ENCODE assay signal across 8 cellular contexts in the genomic region with DNA sequence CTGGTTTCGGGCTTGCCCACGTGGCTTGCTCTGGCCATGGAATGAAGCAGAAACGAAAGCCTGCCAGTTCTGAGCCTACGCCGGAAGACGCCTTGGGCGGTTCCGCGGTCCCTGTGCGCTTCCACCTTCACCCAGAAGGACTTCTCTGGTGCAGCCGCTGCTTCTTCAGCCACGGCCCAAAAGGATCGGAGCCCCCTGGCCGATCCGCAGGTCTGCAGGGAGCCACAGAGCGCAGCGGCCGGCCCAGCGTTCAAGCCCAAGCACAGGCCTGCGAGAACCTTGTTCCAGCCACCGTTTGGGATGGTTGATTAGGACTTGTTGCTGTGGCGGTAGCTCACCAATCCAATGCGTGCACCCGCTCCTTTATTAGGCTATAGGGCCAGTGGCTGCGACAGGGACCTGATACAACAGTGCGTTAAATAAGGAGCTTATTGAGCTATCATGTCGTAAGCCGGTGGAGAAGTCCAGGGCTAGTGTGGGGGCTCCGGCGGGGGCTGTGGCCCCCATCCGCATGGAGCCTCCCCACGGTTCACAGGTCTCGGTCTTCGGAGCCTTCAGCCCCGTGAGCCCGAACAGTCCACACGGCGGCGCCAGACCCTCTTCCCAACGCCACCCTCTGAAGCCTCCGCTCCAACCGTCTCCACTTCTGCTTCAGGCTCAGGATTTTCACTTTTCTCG. TPM values are rescaled to one million over a fixed set of nuclear protein-coding genes. Genes with fewer than 3 reads are reported as not detected.
DNase-seq lines count a peak whose midpoint lies in the region; ATAC-seq and TF ChIP-seq lines count a peak whose summit lies in the region.

No MANE protein-coding gene starts in this region.

- no peaks in the 10 kb centered on the region for H3K9me3 ChIP-seq in lung (ENCODE audit: control insufficient read depth in 2 of 2, insufficient read depth in 1 of 2, low read length in 1 of 2)

- H3K27me3 Mint-ChIP-seq in stimulated activated naive CD8-positive, alpha-beta T cell treated with anti-CD3 and anti-CD28 coated beads, Interleukin-15, amount 100 ng/mL, for 72 hours, result no peaks in the 10 kb centered on the region

- DNase-seq in T-helper 22 cell (ENCODE audit: low read depth), result peak; percentile 34
- DNase-seq in cerebellar cortex (ENCODE audit: low spot score), result peak; percentile 39
- no peak for DNase-seq in lung (ENCODE audit: low spot score)
- DNase-seq in stimulated activated naive CD8-positive, alpha-beta T cell treated with anti-CD3 and anti-CD28 coated beads, Interleukin-15, amount 100 ng/mL, for 72 hours, result peak; percentile 52 to 58
- DNase-seq in NCI-H146 treated with DMSO at 0.1 percent for 48 hours (lab: John Stamatoyannopoulos, UW; ENCODE audit: unreplicated experiment), result no peak
- no peak for DNase-seq in epidermal melanocyte (ENCODE audit: insufficient read length, low spot score)

- no peaks in the 10 kb centered on the region for H3K9me3 Mint-ChIP-seq in stimulated activated naive CD8-positive, alpha-beta T cell treated with anti-CD3 and anti-CD28 coated beads, Interleukin-15, amount 100 ng/mL, for 72 hours

- H3K27ac Mint-ChIP-seq in stimulated activated naive CD8-positive, alpha-beta T cell treated with anti-CD3 and anti-CD28 coated beads, Interleukin-15, amount 100 ng/mL, for 72 hours, result peak overlapping the region; percentile 30 to 78

- WGBS in lung, 2 donors, result 8 to 10% methylated on average over 43 of the region's 43 CpGs

- no peak for ATAC-seq in lung (ENCODE audit: insufficient read depth, low FRiP score)
- peak; percentile 84 for ATAC-seq in stimulated activated naive CD8-positive, alpha-beta T cell treated with anti-CD3 and anti-CD28 coated beads, Interleukin-15, amount 100 ng/mL, for 72 hours
- no peak for ATAC-seq in HG03045 (IDR thresholded peaks at IDR 0.05; ENCODE audit: unreplicated experiment)

- H3K4me1 Mint-ChIP-seq in stimulated activated naive CD8-positive, alpha-beta T cell treated with anti-CD3 and anti-CD28 coated beads, Interleukin-15, amount 100 ng/mL, for 72 hours, result peaks cover 25% of the 10 kb centered on the region

- no peaks in the 10 kb centered on the region for H3K27me3 ChIP-seq in lung (ENCODE audit: control insufficient read depth, insufficient read depth)

- no peaks in the 10 kb centered on the region for H3K36me3 ChIP-seq in lung (ENCODE audit: control insufficient read depth in 2 of 2, insufficient read depth in 2 of 2, low read length in 2 of 2)

- no peak overlapping the region for H3K27ac ChIP-seq in lung (ENCODE audit: low read depth in 1 of 2, low read length in 1 of 2)

- H3K4me3 ChIP-seq in lung, result no peak overlapping the region

- H3K4me3 Mint-ChIP-seq in stimulated activated naive CD8-positive, alpha-beta T cell treated with anti-CD3 and anti-CD28 coated beads, Interleukin-15, amount 100 ng/mL, for 72 hours, result peak overlapping the region; percentile 69 to 86

- peak; percentile 59 for TF ChIP-seq POLR2A in GM19099 (IDR thresholded peaks at IDR 0.05; ENCODE audit: extremely low read depth, insufficient read length, low read depth)

- peak; percentile 28 for TF ChIP-seq CTCF in lung (IDR thresholded peaks at IDR 0.05; ENCODE audit: control extremely low read depth, extremely low read depth)

- peaks cover 0 to 9% of the 10 kb centered on the region in 2 donors for H3K4me1 ChIP-seq in lung (ENCODE audit: control insufficient read depth in 2 of 2, insufficient read depth in 2 of 2, low read length in 2 of 2)

RNA-seq across cellular contexts. Expression of gene MPP2, which starts 10.2 kb away (rescaled TPM):
- total RNA-seq in lung, result 1 to 10 TPM; 1.1 to 1.3 TPM
- under 1 TPM; 0.24 to 0.25 TPM for polyA plus RNA-seq in lung

RNA-seq across cellular contexts. Expression of gene PPY, which starts 24.8 kb away (rescaled TPM):
- total RNA-seq in lung, result not detected
- not detected for polyA plus RNA-seq in lung

RNA-seq across cellular contexts. Expression of gene PYY, which starts 36.3 kb away (rescaled TPM):
- under 1 TPM in 1 of 2 donors, not detected in 1; 0.25 TPM for total RNA-seq in lung
- under 1 TPM in 1 of 2 donors, not detected in 1; 0.05 TPM for polyA plus RNA-seq in lung

Comparison
In these comparisons a context has a peak if more than half of its experiments do, and no peak if none do; other contexts are left out.
1. DNase-seq: peak in T-helper 22 cell (single experiment), cerebellar cortex (single experiment) and stimulated activated naive CD8-positive, alpha-beta T cell treated with anti-CD3 and anti-CD28 coated beads, Interleukin-15, amount 100 ng/mL, for 72 hours (2 of 2); none in lung (single experiment), NCI-H146 treated with DMSO at 0.1 percent for 48 hours (single experiment) and epidermal melanocyte (single experiment).